Comparison of ENCODE assay signal across 6 cellular contexts in the genomic region with DNA sequence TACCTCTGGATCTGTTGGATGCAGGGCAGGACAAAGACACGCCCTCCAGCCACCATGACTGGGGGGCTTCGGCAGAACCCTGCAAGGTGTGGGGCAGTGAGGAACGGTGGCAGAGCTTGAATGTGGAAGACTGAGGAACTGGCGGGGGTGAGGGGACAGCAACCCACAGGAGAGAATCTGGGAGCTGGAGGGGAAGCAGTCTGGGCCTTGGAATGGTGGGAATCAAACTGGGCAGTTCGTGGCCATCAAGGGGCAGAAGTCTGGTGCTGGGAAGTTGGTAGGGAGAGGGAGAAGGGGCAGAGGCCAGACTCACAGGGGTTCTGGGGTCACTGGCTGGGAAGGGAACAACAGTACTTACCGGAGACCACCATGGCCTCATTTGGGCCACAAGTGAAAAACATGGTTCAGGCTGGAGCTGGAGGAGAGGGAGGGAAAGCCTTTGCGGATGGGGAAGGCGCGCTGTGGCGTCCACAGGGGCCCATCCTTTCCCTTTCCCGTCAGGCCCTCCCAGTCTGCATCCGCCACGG. TPM values are rescaled to one million over a fixed set of nuclear protein-coding genes. Genes with fewer than 3 reads are reported as not detected.
A peak's percentile ranks its signal among the peaks of the same experiment; 100 is the strongest.
DNase-seq lines count a peak whose midpoint lies in the region; ATAC-seq and TF ChIP-seq lines count a peak whose summit lies in the region.

No MANE protein-coding gene starts in this region.

- H3K4me1 ChIP-seq in BE2C (peaks cover 5% of the 10 kb centered on the region; the same call in 1 of the 2 replicates), RWPE2 (ENCODE audit: insufficient read depth, poor library complexity, severe bottlenecking) (no peaks in the 10 kb centered on the region), right cardiac atrium (ENCODE audit: control insufficient read depth, insufficient read depth, low read length) (peaks cover 2% of the 10 kb centered on the region), uterus (peaks cover 8 to 12% of the 10 kb centered on the region in 2 donors)

- intact Hi-C loops in right cardiac atrium (cut with DNase I) (loop anchor here (5.0 to 10.0 kb wide), 6 partner anchors 40 to 173 kb away; a partner anchor contains a TSS), uterus (cut with DNase I; ENCODE audit: low total_unique reads) (loop anchor here (5.0 kb wide), 1 partner anchor 135 kb away; no protein-coding TSS in a partner anchor)

- TF ChIP-seq CTCF in BE2C (IDR thresholded peaks at IDR 0.05; ENCODE audit: low read depth, low read length) = no peak
- TF ChIP-seq CTCF in RWPE2 (IDR thresholded peaks at IDR 0.05; ENCODE audit: poor library complexity, severe bottlenecking) = no peak
- no peak for TF ChIP-seq CTCF in uterus (IDR thresholded peaks at IDR 0.05)

- H3K4me3 ChIP-seq in BE2C (ENCODE audit: low read depth, low read length) = peak overlapping the region; percentile 93
- peak overlapping the region; percentile 72 for H3K4me3 ChIP-seq in RWPE2 (ENCODE audit: severe bottlenecking)
- H3K4me3 ChIP-seq in right cardiac atrium (ENCODE audit: low read length) = peak overlapping the region; percentile 89
- H3K4me3 ChIP-seq in uterus = peak overlapping the region; percentile 81 to 88

- no peak for DNase-seq in BE2C
- DNase-seq in RWPE2 (ENCODE audit: low spot score) = no peak
- peak in 1 of 3 donors; percentile 62 for DNase-seq in right cardiac atrium
- no peak for DNase-seq in uterus
- DNase-seq in iPS-NIHi11 (ENCODE audit: low spot score) = no peak
- DNase-seq in hypothalamus (lab: John Stamatoyannopoulos, UW) = no peak

- WGBS in right cardiac atrium = 7% methylated on average over 13 of the region's 13 CpGs

- TF ChIP-seq POLR2A in uterus (IDR thresholded peaks at IDR 0.05) = no peak

- no peaks in the 10 kb centered on the region for H3K9me3 ChIP-seq in BE2C
- H3K9me3 ChIP-seq in RWPE2 (ENCODE audit: severe bottlenecking) = no peaks in the 10 kb centered on the region
- no peaks in the 10 kb centered on the region for H3K9me3 ChIP-seq in right cardiac atrium (ENCODE audit: control insufficient read depth, low read length)
- H3K9me3 ChIP-seq in uterus = no peaks in the 10 kb centered on the region

- H3K27ac ChIP-seq in RWPE2 (ENCODE audit: poor library complexity, severe bottlenecking) (peak overlapping the region; percentile 98), right cardiac atrium (ENCODE audit: low read length) (peak overlapping the region; percentile 96), uterus (peak overlapping the region; percentile 96 to 99)

- H3K27me3 ChIP-seq in BE2C (no peaks in the 10 kb centered on the region), RWPE2 (ENCODE audit: insufficient read depth, poor library complexity, severe bottlenecking) (no peaks in the 10 kb centered on the region), right cardiac atrium (ENCODE audit: control insufficient read depth, insufficient read depth) (no peaks in the 10 kb centered on the region), uterus (no peaks in the 10 kb centered on the region)

- no peak; the same call in 1 of the 3 replicates for ATAC-seq in RWPE2 (ENCODE audit: low read depth)
- ATAC-seq in right cardiac atrium = peak; percentile 49 to 67

- peaks cover 36% of the 10 kb centered on the region for H3K36me3 ChIP-seq in BE2C
- peaks cover 59% of the 10 kb centered on the region for H3K36me3 ChIP-seq in RWPE2 (ENCODE audit: low read depth)
- H3K36me3 ChIP-seq in uterus = no peaks in the 10 kb centered on the region

RNA-seq across cellular contexts. Expression of a gene that starts 0.6 kb away (rescaled TPM):
- 190 TPM for polyA plus RNA-seq in BE2C (2012; ENCODE audit: insufficient read depth, insufficient read length, low read depth)
- total RNA-seq in right cardiac atrium (100 to 1,000 TPM; 180 to 208 (median 199) TPM), uterus (100 to 1,000 TPM in 1 of 4 donors, 10 to 100 TPM in 3; 47.1 to 155 (median 64.6) TPM)
- 264 TPM for polyA plus RNA-seq in right cardiac atrium

RNA-seq across cellular contexts. Expression of a gene that starts 2.5 kb away (rescaled TPM):
- 6.2 TPM for polyA plus RNA-seq in BE2C (2012; ENCODE audit: insufficient read depth, insufficient read length, low read depth)
- total RNA-seq in right cardiac atrium = 10 to 100 TPM; 22.4 to 60.2 (median 34.1) TPM
- 63.6 TPM for polyA plus RNA-seq in right cardiac atrium
- total RNA-seq in uterus = 10 to 100 TPM in 2 of 4 donors, 1 to 10 TPM in 1, under 1 TPM in 1; 0.88 to 23.8 (median 10.4) TPM

RNA-seq across cellular contexts. Expression of a gene that starts 21.7 kb away (rescaled TPM):
- 764 TPM for polyA plus RNA-seq in BE2C (2012; ENCODE audit: insufficient read depth, insufficient read length, low read depth)
- 100 to 1,000 TPM; 130 to 250 (median 200) TPM for total RNA-seq in right cardiac atrium
- 170 TPM for polyA plus RNA-seq in right cardiac atrium
- total RNA-seq in uterus = 100 to 1,000 TPM; 130 to 426 (median 290) TPM

RNA-seq across cellular contexts. Expression of a gene that starts 24.8 kb away (rescaled TPM):
- polyA plus RNA-seq in BE2C (2012; ENCODE audit: insufficient read depth, insufficient read length, low read depth) = 41.4 TPM
- total RNA-seq in right cardiac atrium (10 to 100 TPM; 20.7 to 26.6 (median 24.2) TPM), uterus (10 to 100 TPM in 2 of 4 donors, 1 to 10 TPM in 2; 3.1 to 61.9 (median 10.2) TPM)
- 11.1 TPM for polyA plus RNA-seq in right cardiac atrium

RNA-seq across cellular contexts. Expression of a gene that starts 51.1 kb away (rescaled TPM):
- 58.5 TPM for polyA plus RNA-seq in BE2C (2012; ENCODE audit: insufficient read depth, insufficient read length, low read depth)
- total RNA-seq in right cardiac atrium = 1 to 10 TPM; 2.5 to 5.8 (median 5.0) TPM
- polyA plus RNA-seq in right cardiac atrium = 5.3 TPM
- total RNA-seq in uterus = 10 to 100 TPM in 1 of 4 donors, 1 to 10 TPM in 2, under 1 TPM in 1; 0.59 to 29.3 (median 5.4) TPM
